Comparison of ENCODE assay signal across 1 cellular context in the genomic region with DNA sequence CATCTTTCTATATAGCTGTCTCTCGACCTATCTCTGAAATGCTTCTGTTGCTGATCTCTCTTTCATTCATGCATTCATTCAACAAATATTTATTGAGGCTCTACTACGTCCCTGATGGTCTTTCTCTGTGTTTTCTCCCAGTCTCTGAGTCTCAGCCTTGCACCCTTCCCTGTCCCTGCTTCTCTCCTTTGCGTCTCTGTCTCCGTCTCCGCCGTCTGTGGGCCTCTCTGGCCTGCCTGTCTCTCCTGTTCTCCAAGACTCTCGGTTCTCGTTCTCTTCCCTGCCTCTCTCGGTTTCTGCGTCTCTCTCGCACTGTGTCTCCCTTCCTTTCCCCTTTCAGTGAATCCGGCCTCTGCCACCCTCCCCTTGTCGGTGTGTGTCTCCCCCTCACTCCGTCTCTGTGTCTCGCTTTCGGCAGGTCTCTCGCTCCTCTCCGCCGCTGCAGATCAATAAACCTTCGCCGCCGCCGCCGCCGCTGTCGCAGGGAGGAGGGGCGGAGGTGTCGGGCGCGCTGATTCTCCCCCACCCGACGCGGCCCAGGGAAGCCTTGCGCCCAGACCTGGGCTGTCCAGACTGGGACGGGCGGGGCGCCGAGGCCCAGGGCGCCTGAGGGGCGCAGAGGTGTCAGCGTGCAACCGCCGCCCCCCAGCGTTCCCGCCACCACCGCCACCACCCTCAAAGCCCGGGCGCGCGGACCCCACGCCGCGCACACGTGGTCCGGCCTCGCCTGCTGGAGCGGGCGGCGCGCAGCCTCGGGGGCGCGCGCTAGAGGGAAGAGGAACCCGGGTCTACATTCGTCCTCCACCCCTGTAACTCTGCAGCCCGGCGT.
TF ChIP-seq lines count a peak whose summit lies in the region.

No MANE protein-coding gene starts in this region.

TF ChIP-seq in HepG2, 621 proteins besides CTCF, POLR2A, EP300 and RAD21 (continued from another document and continues in another):
- TF ChIP-seq BCL3 (CRISPR knock-in tag; IDR thresholded peaks at IDR 0.05) (peak; percentile 58; the same call in 1 of the 2 replicates), ZNF7 (CRISPR knock-in tag; IDR thresholded peaks at IDR 0.05) (no peak), NONO (IDR thresholded peaks at IDR 0.05) (no peak), NONO (CRISPR knock-in tag; conservative IDR thresholded peaks at IDR 0.05) (0 out of 2 replicates have a peak, but pooled peaks have one; percentile 21), ZNF280B (CRISPR knock-in tag; IDR thresholded peaks at IDR 0.05; ENCODE audit: borderline replicate concordance) (no peak), ZNF577 (CRISPR knock-in tag; IDR thresholded peaks at IDR 0.05; ENCODE audit: borderline replicate concordance, low read depth) (no peak), KMT2B (CRISPR knock-in tag; IDR thresholded peaks at IDR 0.05) (no peak), CHCHD3 (CRISPR knock-in tag; IDR thresholded peaks at IDR 0.05) (no peak), TSC22D2 (CRISPR knock-in tag; IDR thresholded peaks at IDR 0.05; ENCODE audit: borderline replicate concordance) (no peak), CREB3 (CRISPR knock-in tag; IDR thresholded peaks at IDR 0.05) (no peak), SUZ12 (IDR thresholded peaks at IDR 0.05; ENCODE audit: low read depth, low read length) (no peak), ZNF563 (CRISPR knock-in tag; IDR thresholded peaks at IDR 0.05) (no peak), MYC (CRISPR knock-in tag; IDR thresholded peaks at IDR 0.05; ENCODE audit: borderline replicate concordance) (peak; percentile 16; the same call in 1 of the 2 replicates), NFE2 (CRISPR knock-in tag; IDR thresholded peaks at IDR 0.05) (no peak), NR2F6 (IDR thresholded peaks at IDR 0.05) (no peak), NR2F6 (CRISPR knock-in tag; IDR thresholded peaks at IDR 0.05) (no peak), YEATS2 (CRISPR knock-in tag; IDR thresholded peaks at IDR 0.05; ENCODE audit: borderline replicate concordance) (no peak), ZNF550 (CRISPR knock-in tag; IDR thresholded peaks at IDR 0.05; ENCODE audit: borderline replicate concordance) (no peak), HOXA9 (CRISPR knock-in tag; IDR thresholded peaks at IDR 0.05; ENCODE audit: borderline replicate concordance) (no peak), ZNF343 (CRISPR knock-in tag; IDR thresholded peaks at IDR 0.05) (no peak), ZNF800 (CRISPR knock-in tag; IDR thresholded peaks at IDR 0.05) (0 out of 2 replicates have a peak, but pooled peaks have one; percentile 14), HNRNPH1 (optimal IDR thresholded peaks at IDR 0.05; ENCODE audit: low read depth, low read length) (no peak), HNF4G (IDR thresholded peaks at IDR 0.05; ENCODE audit: borderline replicate concordance, low read depth, low read length) (no peak), HNF4G (CRISPR knock-in tag; IDR thresholded peaks at IDR 0.05; ENCODE audit: borderline replicate concordance, low read depth) (no peak), ZNF207 (IDR thresholded peaks at IDR 0.05; ENCODE audit: borderline replicate concordance) (no peak), ZNF446 (CRISPR knock-in tag; IDR thresholded peaks at IDR 0.05) (peak; percentile 34; the same call in 1 of the 2 replicates), DPF2 (CRISPR knock-in tag; IDR thresholded peaks at IDR 0.05; ENCODE audit: borderline replicate concordance, low read depth) (no peak), SP1 (IDR thresholded peaks at IDR 0.05) (no peak), SP1 (CRISPR knock-in tag; IDR thresholded peaks at IDR 0.05) (no peak), SCMH1 (CRISPR knock-in tag; IDR thresholded peaks at IDR 0.05; ENCODE audit: borderline replicate concordance) (no peak), TCF7 (IDR thresholded peaks at IDR 0.05; ENCODE audit: low read depth) (no peak), MED1 (CRISPR knock-in tag; IDR thresholded peaks at IDR 0.05) (no peak), CREBL2 (CRISPR knock-in tag; IDR thresholded peaks at IDR 0.05; ENCODE audit: borderline replicate concordance) (no peak; the same call in 1 of the 2 replicates), ZBTB20 (CRISPR knock-in tag; IDR thresholded peaks at IDR 0.05; ENCODE audit: borderline replicate concordance, low read depth) (no peak), SPEN (CRISPR knock-in tag; IDR thresholded peaks at IDR 0.05; ENCODE audit: low read depth) (peak; percentile 28; the same call in 1 of the 2 replicates), RXRB (CRISPR knock-in tag; IDR thresholded peaks at IDR 0.05; ENCODE audit: borderline replicate concordance) (no peak), HIC2 (CRISPR knock-in tag; IDR thresholded peaks at IDR 0.05; ENCODE audit: low read depth) (no peak)
- TF ChIP-seq, protein P1, sequence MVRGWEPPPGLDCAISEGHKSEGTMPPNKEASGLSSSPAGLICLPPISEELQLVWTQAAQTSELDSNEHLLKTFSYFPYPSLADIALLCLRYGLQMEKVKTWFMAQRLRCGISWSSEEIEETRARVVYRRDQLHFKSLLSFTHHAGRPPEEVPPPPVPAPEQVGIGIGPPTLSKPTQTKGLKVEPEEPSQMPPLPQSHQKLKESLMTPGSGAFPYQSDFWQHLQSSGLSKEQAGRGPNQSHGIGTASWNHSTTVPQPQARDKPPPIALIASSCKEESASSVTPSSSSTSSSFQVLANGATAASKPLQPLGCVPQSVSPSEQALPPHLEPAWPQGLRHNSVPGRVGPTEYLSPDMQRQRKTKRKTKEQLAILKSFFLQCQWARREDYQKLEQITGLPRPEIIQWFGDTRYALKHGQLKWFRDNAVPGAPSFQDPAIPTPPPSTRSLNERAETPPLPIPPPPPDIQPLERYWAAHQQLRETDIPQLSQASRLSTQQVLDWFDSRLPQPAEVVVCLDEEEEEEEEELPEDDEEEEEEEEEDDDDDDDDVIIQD (CRISPR knock-in tag; IDR thresholded peaks at IDR 0.05; ENCODE audit: low read depth): no peak
- TF ChIP-seq, protein P2, sequence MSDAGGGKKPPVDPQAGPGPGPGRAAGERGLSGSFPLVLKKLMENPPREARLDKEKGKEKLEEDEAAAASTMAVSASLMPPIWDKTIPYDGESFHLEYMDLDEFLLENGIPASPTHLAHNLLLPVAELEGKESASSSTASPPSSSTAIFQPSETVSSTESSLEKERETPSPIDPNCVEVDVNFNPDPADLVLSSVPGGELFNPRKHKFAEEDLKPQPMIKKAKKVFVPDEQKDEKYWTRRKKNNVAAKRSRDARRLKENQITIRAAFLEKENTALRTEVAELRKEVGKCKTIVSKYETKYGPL (CRISPR knock-in tag; IDR thresholded peaks at IDR 0.05): no peak
- TF ChIP-seq, protein P3, sequence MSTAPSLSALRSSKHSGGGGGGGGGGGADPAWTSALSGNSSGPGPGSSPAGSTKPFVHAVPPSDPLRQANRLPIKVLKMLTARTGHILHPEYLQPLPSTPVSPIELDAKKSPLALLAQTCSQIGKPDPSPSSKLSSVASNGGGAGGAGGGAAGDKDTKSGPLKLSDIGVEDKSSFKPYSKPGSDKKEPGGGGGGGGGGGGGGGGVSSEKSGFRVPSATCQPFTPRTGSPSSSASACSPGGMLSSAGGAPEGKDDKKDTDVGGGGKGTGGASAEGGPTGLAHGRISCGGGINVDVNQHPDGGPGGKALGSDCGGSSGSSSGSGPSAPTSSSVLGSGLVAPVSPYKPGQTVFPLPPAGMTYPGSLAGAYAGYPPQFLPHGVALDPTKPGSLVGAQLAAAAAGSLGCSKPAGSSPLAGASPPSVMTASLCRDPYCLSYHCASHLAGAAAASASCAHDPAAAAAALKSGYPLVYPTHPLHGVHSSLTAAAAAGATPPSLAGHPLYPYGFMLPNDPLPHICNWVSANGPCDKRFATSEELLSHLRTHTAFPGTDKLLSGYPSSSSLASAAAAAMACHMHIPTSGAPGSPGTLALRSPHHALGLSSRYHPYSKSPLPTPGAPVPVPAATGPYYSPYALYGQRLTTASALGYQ (CRISPR knock-in tag; IDR thresholded peaks at IDR 0.05): no peak
- TF ChIP-seq, protein P4, sequence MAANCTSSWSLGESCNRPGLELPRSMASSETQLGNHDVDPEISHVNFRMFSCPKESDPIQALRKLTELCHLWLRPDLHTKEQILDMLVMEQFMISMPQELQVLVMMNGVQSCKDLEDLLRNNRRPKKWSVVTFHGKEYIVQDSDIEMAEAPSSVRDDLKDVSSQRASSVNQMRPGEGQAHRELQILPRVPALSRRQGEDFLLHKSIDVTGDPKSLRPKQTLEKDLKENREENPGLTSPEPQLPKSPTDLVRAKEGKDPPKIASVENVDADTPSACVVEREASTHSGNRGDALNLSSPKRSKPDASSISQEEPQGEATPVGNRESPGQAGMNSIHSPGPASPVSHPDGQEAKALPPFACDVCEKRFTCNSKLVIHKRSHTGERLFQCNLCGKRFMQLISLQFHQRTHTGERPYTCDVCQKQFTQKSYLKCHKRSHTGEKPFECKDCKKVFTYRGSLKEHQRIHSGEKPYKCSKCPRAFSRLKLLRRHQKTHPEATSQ (CRISPR knock-in tag; IDR thresholded peaks at IDR 0.05; ENCODE audit: borderline replicate concordance): no peak
- TF ChIP-seq, protein P5, sequence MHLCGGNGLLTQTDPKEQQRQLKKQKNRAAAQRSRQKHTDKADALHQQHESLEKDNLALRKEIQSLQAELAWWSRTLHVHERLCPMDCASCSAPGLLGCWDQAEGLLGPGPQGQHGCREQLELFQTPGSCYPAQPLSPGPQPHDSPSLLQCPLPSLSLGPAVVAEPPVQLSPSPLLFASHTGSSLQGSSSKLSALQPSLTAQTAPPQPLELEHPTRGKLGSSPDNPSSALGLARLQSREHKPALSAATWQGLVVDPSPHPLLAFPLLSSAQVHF (CRISPR knock-in tag; IDR thresholded peaks at IDR 0.05): no peak
- TF ChIP-seq, protein P6, sequence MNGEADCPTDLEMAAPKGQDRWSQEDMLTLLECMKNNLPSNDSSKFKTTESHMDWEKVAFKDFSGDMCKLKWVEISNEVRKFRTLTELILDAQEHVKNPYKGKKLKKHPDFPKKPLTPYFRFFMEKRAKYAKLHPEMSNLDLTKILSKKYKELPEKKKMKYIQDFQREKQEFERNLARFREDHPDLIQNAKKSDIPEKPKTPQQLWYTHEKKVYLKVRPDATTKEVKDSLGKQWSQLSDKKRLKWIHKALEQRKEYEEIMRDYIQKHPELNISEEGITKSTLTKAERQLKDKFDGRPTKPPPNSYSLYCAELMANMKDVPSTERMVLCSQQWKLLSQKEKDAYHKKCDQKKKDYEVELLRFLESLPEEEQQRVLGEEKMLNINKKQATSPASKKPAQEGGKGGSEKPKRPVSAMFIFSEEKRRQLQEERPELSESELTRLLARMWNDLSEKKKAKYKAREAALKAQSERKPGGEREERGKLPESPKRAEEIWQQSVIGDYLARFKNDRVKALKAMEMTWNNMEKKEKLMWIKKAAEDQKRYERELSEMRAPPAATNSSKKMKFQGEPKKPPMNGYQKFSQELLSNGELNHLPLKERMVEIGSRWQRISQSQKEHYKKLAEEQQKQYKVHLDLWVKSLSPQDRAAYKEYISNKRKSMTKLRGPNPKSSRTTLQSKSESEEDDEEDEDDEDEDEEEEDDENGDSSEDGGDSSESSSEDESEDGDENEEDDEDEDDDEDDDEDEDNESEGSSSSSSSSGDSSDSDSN (CRISPR knock-in tag; IDR thresholded peaks at IDR 0.05): peak; percentile 42; the same call in 1 of the 2 replicates
